13 cellular contexts compared by ENCODE assay signal in the genomic region with DNA sequence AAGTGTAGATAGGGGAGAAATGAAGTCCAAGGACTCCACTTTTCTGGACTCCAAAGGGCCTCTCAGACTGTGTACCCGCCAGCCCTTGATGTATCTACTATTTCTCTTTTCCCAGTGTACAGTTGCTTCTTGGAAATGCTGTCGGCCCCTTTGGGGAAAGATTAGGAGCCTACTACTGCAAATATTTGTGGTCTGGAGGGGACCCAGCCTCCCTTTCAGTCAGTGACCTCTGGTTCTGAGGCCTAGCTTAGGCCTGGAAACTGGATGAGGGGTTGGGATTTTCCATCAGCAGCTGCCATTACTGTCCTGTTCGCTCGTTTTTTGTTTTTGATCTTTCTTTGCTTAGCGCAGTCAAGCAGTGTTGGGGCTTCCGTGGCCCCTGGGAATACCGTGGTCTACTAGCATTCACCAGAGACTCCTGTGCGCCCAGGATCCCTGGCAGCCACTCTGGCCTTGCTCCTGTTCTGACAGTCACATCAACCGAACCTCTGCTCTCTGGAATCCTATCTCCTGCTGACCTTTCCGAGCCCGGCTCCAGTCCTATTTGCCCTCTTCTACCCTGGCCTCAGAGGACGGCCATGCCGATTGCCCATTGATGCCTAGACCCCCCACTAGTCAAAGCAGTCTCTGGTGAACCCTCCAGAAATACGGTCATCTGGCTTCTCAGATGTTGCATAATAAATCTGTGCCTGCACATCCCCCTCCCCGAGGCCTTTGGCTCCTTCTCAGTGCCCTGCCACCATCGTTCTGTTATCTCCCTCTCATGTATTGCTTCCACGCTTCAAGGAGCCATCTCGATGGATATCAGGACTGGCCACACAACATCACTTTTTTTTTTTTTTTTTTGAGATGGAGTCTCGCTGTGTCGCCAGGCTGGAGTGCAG. TPM values are rescaled to one million over a fixed set of nuclear protein-coding genes. Genes with fewer than 3 reads are reported as not detected.
A peak's percentile ranks its signal among the peaks of the same experiment; 100 is the strongest.
DNase-seq lines count a peak whose midpoint lies in the region; ATAC-seq and TF ChIP-seq lines count a peak whose summit lies in the region.
"Had no signal": no experiment of that assay in that cellular context is flagged by ENCODE, and none has a peak within 500 bp of the region (broad histone marks: within the 10 kb centered on the region; RNA-seq: fewer than 3 reads in every experiment).

No MANE protein-coding gene starts in this region.

- H3K9me3 Mint-ChIP-seq in activated naive CD4-positive, alpha-beta T cell treated with anti-CD3 and anti-CD28 coated beads for 36 hours, result no peaks in the 10 kb centered on the region
- H3K9me3 Mint-ChIP-seq in activated naive CD4-positive, alpha-beta T cell treated with anti-CD3 and anti-CD28 coated beads, Interleukin-2, amount 50 U/mL, for 72 hours, result no peaks in the 10 kb centered on the region
- H3K9me3 Mint-ChIP-seq in activated T-helper 17 cell treated with anti-CD3 and anti-CD28 coated beads, Interleukin-2, amount 50 U/mL, for 72 hours, result no peaks in the 10 kb centered on the region
- H3K9me3 Mint-ChIP-seq in mesothelial cell of epicardium, result peaks cover 7% of the 10 kb centered on the region
- H3K9me3 Mint-ChIP-seq in type B pancreatic cell, result no peaks in the 10 kb centered on the region

- H3K4me1 Mint-ChIP-seq in activated naive CD4-positive, alpha-beta T cell treated with anti-CD3 and anti-CD28 coated beads for 36 hours (ENCODE audit: low read depth), result peaks cover 13% of the 10 kb centered on the region
- H3K4me1 Mint-ChIP-seq in activated T-helper 17 cell treated with anti-CD3 and anti-CD28 coated beads, Interleukin-2, amount 50 U/mL, for 72 hours, result peaks cover 9% of the 10 kb centered on the region
- H3K4me1 Mint-ChIP-seq in mesothelial cell of epicardium (peaks cover 18% of the 10 kb centered on the region), type B pancreatic cell (ENCODE audit: unreplicated experiment) (peaks cover 18% of the 10 kb centered on the region)

- no peaks in the 10 kb centered on the region for H3K27me3 Mint-ChIP-seq in activated naive CD4-positive, alpha-beta T cell treated with anti-CD3 and anti-CD28 coated beads for 36 hours (ENCODE audit: low read depth)
- H3K27me3 Mint-ChIP-seq in activated T-helper 17 cell treated with anti-CD3 and anti-CD28 coated beads, Interleukin-2, amount 50 U/mL, for 72 hours, result no peaks in the 10 kb centered on the region
- H3K27me3 Mint-ChIP-seq in mesothelial cell of epicardium (ENCODE audit: low read depth) (no peaks in the 10 kb centered on the region), type B pancreatic cell (no peaks in the 10 kb centered on the region)
- H3K27me3 Mint-ChIP-seq: activated CD4-positive, alpha-beta T cell treated with anti-CD3 and anti-CD28 coated beads for 36 hours had no signal

- intact Hi-C loops in activated naive CD4-positive, alpha-beta T cell treated with anti-CD3 and anti-CD28 coated beads for 36 hours (cut with micrococcal nuclease), result no loop called here

- peaks cover 12% of the 10 kb centered on the region for H3K36me3 Mint-ChIP-seq in activated naive CD4-positive, alpha-beta T cell treated with anti-CD3 and anti-CD28 coated beads for 36 hours (ENCODE audit: low read depth)
- peaks cover 0 to 9% of the 10 kb centered on the region in 2 donors for H3K36me3 Mint-ChIP-seq in activated naive CD4-positive, alpha-beta T cell treated with anti-CD3 and anti-CD28 coated beads, Interleukin-2, amount 50 U/mL, for 72 hours
- H3K36me3 Mint-ChIP-seq in activated T-helper 17 cell treated with anti-CD3 and anti-CD28 coated beads, Interleukin-2, amount 50 U/mL, for 72 hours (ENCODE audit: low read depth), result peaks cover 25% of the 10 kb centered on the region
- H3K36me3 Mint-ChIP-seq in mesothelial cell of epicardium (peaks cover 2% of the 10 kb centered on the region), type B pancreatic cell (no peaks in the 10 kb centered on the region)

- CTCF ChIA-PET in activated naive CD4-positive, alpha-beta T cell treated with anti-CD3 and anti-CD28 coated beads for 36 hours (lab: Charles Lee), result interaction anchor here (1.0 kb wide), 1 partner anchor 40 kb away, joined by 3 read pairs; no protein-coding TSS in a partner anchor

- no peak overlapping the region for H3K27ac Mint-ChIP-seq in activated naive CD4-positive, alpha-beta T cell treated with anti-CD3 and anti-CD28 coated beads for 36 hours
- H3K27ac Mint-ChIP-seq in activated naive CD4-positive, alpha-beta T cell treated with anti-CD3 and anti-CD28 coated beads, Interleukin-2, amount 50 U/mL, for 72 hours, result peak overlapping the region in 1 of 2 donors; percentile 70
- H3K27ac Mint-ChIP-seq in activated T-helper 17 cell treated with anti-CD3 and anti-CD28 coated beads, Interleukin-2, amount 50 U/mL, for 72 hours, result no peak overlapping the region
- H3K27ac Mint-ChIP-seq in mesothelial cell of epicardium (no peak overlapping the region), type B pancreatic cell (peak overlapping the region; percentile 87)

- TF ChIP-seq CTCF in mesothelial cell of epicardium (IDR thresholded peaks at IDR 0.05; ENCODE audit: unreplicated experiment), result no peak
- TF ChIP-seq CTCF in type B pancreatic cell (conservative IDR thresholded peaks at IDR 0.05), result no peak

- ATAC-seq in activated naive CD4-positive, alpha-beta T cell treated with anti-CD3 and anti-CD28 coated beads, Interleukin-2, amount 50 U/mL, for 72 hours, result no peak
- ATAC-seq in activated T-helper 17 cell treated with anti-CD3 and anti-CD28 coated beads, Interleukin-2, amount 50 U/mL, for 72 hours (replicated peaks), result no peak

- DNase-seq in activated naive CD4-positive, alpha-beta T cell treated with anti-CD3 and anti-CD28 coated beads for 36 hours, result no peak
- no peak for DNase-seq in activated naive CD4-positive, alpha-beta T cell treated with anti-CD3 and anti-CD28 coated beads, Interleukin-2, amount 50 U/mL, for 72 hours (ENCODE audit: low spot score in 2 of 2)
- DNase-seq in mesothelial cell of epicardium (ENCODE audit: low spot score in 2 of 2, unreplicated experiment in 2 of 2) (no peak), type B pancreatic cell (ENCODE audit: extremely low spot score, unreplicated experiment) (no peak), NCI-H2029 treated with DMSO at 0.1 percent for 48 hours (lab: John Stamatoyannopoulos, UW) (no peak), medulla oblongata (ENCODE audit: extremely low spot score) (no peak), HK-2 (ENCODE audit: unreplicated experiment) (no peak)
- DNase-seq: activated CD4-positive, alpha-beta T cell treated with anti-CD3 and anti-CD28 coated beads for 36 hours; dermis blood vessel endothelial cell; foreskin melanocyte; NCI-H1417 had no signal

- peak overlapping the region; percentile 6 for H3K4me3 Mint-ChIP-seq in activated naive CD4-positive, alpha-beta T cell treated with anti-CD3 and anti-CD28 coated beads for 36 hours
- H3K4me3 Mint-ChIP-seq in activated T-helper 17 cell treated with anti-CD3 and anti-CD28 coated beads, Interleukin-2, amount 50 U/mL, for 72 hours, result peak overlapping the region; percentile 83
- peak overlapping the region; percentile 99 for H3K4me3 Mint-ChIP-seq in mesothelial cell of epicardium
- H3K4me3 Mint-ChIP-seq in type B pancreatic cell, result peak overlapping the region; percentile 100

RNA-seq across cellular contexts. Expression of a gene that starts 1.3 kb away (rescaled TPM):
- 100 to 1,000 TPM; 104 to 111 TPM for total RNA-seq in activated naive CD4-positive, alpha-beta T cell treated with anti-CD3 and anti-CD28 coated beads for 36 hours
- total RNA-seq in activated naive CD4-positive, alpha-beta T cell treated with anti-CD3 and anti-CD28 coated beads, Interleukin-2, amount 50 U/mL, for 72 hours, result 10 to 100 TPM; 55.9 to 66.9 TPM
- total RNA-seq in activated T-helper 17 cell treated with anti-CD3 and anti-CD28 coated beads, Interleukin-2, amount 50 U/mL, for 72 hours, result 10 to 100 TPM; 37.6 to 83.4 TPM
- 52.2 to 59.6 TPM (median 53.2 TPM) in 3 replicates for total RNA-seq in mesothelial cell of epicardium
- total RNA-seq in type B pancreatic cell (ENCODE audit: low replicate concordance), result 76.0 and 102 TPM in 2 replicates

RNA-seq across cellular contexts. Expression of a gene that starts 32.9 kb away (rescaled TPM):
- 1 to 10 TPM in 1 of 2 experiments, under 1 TPM in 1; 0.36 to 1.3 TPM for total RNA-seq in activated naive CD4-positive, alpha-beta T cell treated with anti-CD3 and anti-CD28 coated beads for 36 hours
- total RNA-seq in activated naive CD4-positive, alpha-beta T cell treated with anti-CD3 and anti-CD28 coated beads, Interleukin-2, amount 50 U/mL, for 72 hours, result 1 to 10 TPM; 1.2 to 1.9 TPM
- 1 to 10 TPM in 1 of 2 donors, under 1 TPM in 1; 0.48 to 1.2 TPM for total RNA-seq in activated T-helper 17 cell treated with anti-CD3 and anti-CD28 coated beads, Interleukin-2, amount 50 U/mL, for 72 hours
- total RNA-seq in mesothelial cell of epicardium, result 2.5 to 3.0 TPM (median 2.6 TPM) in 3 replicates
- total RNA-seq in type B pancreatic cell (ENCODE audit: low replicate concordance), result 2.8 and 3.9 TPM in 2 replicates
- total RNA-seq: HT-29 had no signal

Comparison
In these comparisons a context has a peak if more than half of its experiments do, and no peak if none do; other contexts are left out.
1. H3K4me3 Mint-ChIP-seq: peak in every context shown above with its lines; median percentile 100 in type B pancreatic cell; 99 in mesothelial cell of epicardium; 83 in activated T-helper 17 cell treated with anti-CD3 and anti-CD28 coated beads, Interleukin-2, amount 50 U/mL, for 72 hours; 6 in activated naive CD4-positive, alpha-beta T cell treated with anti-CD3 and anti-CD28 coated beads for 36 hours.